Comparison of ENCODE assay signal across 20 cellular contexts in the genomic region with DNA sequence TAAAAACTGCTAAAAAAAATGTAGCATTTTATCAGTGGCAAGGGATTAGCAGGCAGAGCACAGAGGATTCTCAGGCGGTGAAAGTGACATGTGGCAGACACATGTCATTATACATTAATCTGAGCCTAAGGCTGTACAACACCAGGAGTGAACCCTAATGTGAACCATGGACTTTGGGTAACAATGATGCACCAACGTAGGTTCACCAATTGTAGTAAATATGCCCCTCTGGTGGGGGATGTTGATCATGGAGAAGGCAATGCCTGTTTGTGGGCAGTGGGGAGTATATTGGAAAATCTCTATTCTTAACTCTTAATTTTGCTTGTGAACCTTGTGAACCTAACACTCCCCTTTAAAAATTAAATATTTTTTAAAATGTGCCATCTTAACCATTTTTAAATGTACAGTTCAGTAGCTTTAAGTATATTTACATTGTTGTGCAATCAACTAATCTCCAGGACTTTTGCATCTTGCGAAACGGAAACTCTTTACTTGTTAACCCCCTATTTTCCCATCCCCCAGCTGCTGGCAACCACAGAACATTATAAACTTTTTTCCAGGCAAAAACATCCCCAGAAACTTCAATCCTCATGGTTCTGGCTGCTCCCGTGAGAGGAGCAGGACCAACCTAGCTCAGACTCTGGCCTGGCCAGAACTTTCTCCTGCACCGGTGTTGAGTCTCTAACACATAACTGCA. TPM values are rescaled to one million over a fixed set of nuclear protein-coding genes. Genes with fewer than 3 reads are reported as not detected.
DNase-seq lines count a peak whose midpoint lies in the region; ATAC-seq, FAIRE-seq and TF ChIP-seq lines count a peak whose summit lies in the region.
"Had no signal": no experiment of that assay in that cellular context is flagged by ENCODE, and none has a peak within 500 bp of the region (broad histone marks: within the 10 kb centered on the region; RNA-seq: fewer than 3 reads in every experiment).

No MANE protein-coding gene starts in this region.

- TF ChIP-seq CTCF in bronchial epithelial cell (IDR thresholded peaks at IDR 0.05; ENCODE audit: insufficient read depth, low read length, severe bottlenecking) (no peak), right lobe of liver (IDR thresholded peaks at IDR 0.05) (no peak)

- no peaks in the 10 kb centered on the region for H3K36me3 ChIP-seq in HAP-1 (replicated peaks)
- no peaks in the 10 kb centered on the region for H3K36me3 ChIP-seq in bronchial epithelial cell (ENCODE audit: control insufficient read depth, insufficient read depth, low read length)
- H3K36me3 ChIP-seq in right lobe of liver, result no peaks in the 10 kb centered on the region

- WGBS in right lobe of liver (ENCODE audit: insufficient coverage, low coverage, low lambda C conversion rate, missing lambda C conversion rate), result 31% methylated on average over 6 of the region's 6 CpGs

- TF ChIP-seq POLR2A in right lobe of liver (IDR thresholded peaks at IDR 0.05), result no peak

- DNase-seq in HAP-1 (ENCODE audit: low spot score in 2 of 2) (peak; percentile 31 to 53), NCI-H82 (lab: John Stamatoyannopoulos, UW) (peak; percentile 62), bronchial epithelial cell (ENCODE audit: low read depth) (peak; percentile 47), right lobe of liver (no peak), T-helper 1 cell (no peak)
- DNase-seq in activated naive CD4-positive, alpha-beta T cell treated with anti-CD3 and anti-CD28 coated beads, Interleukin-2, amount 50 U/mL, for 16 hours, result no peak
- DNase-seq: activated CD4-positive, alpha-beta memory T cell treated with anti-CD3 and anti-CD28 coated beads for 36 hours; activated T-cell treated with anti-CD3 and anti-CD28 coated beads for 4 hours; aorta; COR-L47; effector CD4-positive, alpha-beta T cell; NCI-H187 treated with DMSO at 0.1 percent for 48 hours; NCI-H446; nucleus accumbens; retina; SHP77 treated with DMSO at 0.1 percent for 48 hours had no signal

- H3K27me3 ChIP-seq in HAP-1 (ENCODE audit: low read depth) (no peaks in the 10 kb centered on the region), bronchial epithelial cell (ENCODE audit: control insufficient read depth, insufficient read depth, low read length) (no peaks in the 10 kb centered on the region), right lobe of liver (no peaks in the 10 kb centered on the region)

- intact Hi-C loops in right lobe of liver (cut with DNase I), result no loop called here

- FAIRE-seq in bronchial epithelial cell (lab: Jason Lieb, UNC), result no peak

- H3K9me3 ChIP-seq in HAP-1 (no peaks in the 10 kb centered on the region), right lobe of liver (no peaks in the 10 kb centered on the region)

- peaks cover 15% of the 10 kb centered on the region for H3K4me1 ChIP-seq in HAP-1
- H3K4me1 ChIP-seq in right lobe of liver, result peaks cover 0 to 29% (median 8%) of the 10 kb centered on the region in 4 donors

- in situ Hi-C loops in HAP-1 (cut with MboI; ENCODE audit: low sequenced_read_pairs), result no loop called here

- H3K4me3 ChIP-seq in HAP-1 (no peak overlapping the region), bronchial epithelial cell (ENCODE audit: low read depth, low read length) (no peak overlapping the region), right lobe of liver (no peak overlapping the region)

- peak; percentile 65 to 81 (median 77) for ATAC-seq in right lobe of liver
- ATAC-seq in GM21381 (IDR thresholded peaks at IDR 0.05; ENCODE audit: unreplicated experiment), result no peak
- ATAC-seq: esophagus mucosa; stimulated activated effector memory CD8-positive, alpha-beta T cell treated with anti-CD3 and anti-CD28 coated beads, Interleukin-12 subunit alpha, Interleukin-12 subunit beta, amount 100 ng/mL, for 72 hours; WTC11 had no signal

- peak overlapping the region; percentile 28 to 84 (median 42) for H3K27ac ChIP-seq in right lobe of liver

RNA-seq across cellular contexts. Expression of a gene that starts 29.9 kb away (rescaled TPM):
- total RNA-seq in bronchial epithelial cell (3.5 and 3.7 TPM in 2 replicates), right lobe of liver (10 to 100 TPM in 5 of 6 experiments, 1 to 10 TPM in 1; 9.6 to 22.5 (median 16.6) TPM)

RNA-seq across cellular contexts. Expression of a gene that starts 51.4 kb away (rescaled TPM):
- 7.9 and 10.2 TPM in 2 replicates for total RNA-seq in bronchial epithelial cell
- 10 to 100 TPM; 21.0 to 80.8 (median 56.7) TPM for total RNA-seq in right lobe of liver

Comparison
In these comparisons a context has a peak if more than half of its experiments do, and no peak if none do; other contexts are left out.
1. DNase-seq: peak in HAP-1 (2 of 2), NCI-H82 (single experiment) and bronchial epithelial cell (single experiment); none in right lobe of liver (0 of 3), T-helper 1 cell (0 of 5) and activated naive CD4-positive, alpha-beta T cell treated with anti-CD3 and anti-CD28 coated beads, Interleukin-2, amount 50 U/mL, for 16 hours (single experiment).